Comparison of ENCODE assay signal across 12 cellular contexts in the genomic region with DNA sequence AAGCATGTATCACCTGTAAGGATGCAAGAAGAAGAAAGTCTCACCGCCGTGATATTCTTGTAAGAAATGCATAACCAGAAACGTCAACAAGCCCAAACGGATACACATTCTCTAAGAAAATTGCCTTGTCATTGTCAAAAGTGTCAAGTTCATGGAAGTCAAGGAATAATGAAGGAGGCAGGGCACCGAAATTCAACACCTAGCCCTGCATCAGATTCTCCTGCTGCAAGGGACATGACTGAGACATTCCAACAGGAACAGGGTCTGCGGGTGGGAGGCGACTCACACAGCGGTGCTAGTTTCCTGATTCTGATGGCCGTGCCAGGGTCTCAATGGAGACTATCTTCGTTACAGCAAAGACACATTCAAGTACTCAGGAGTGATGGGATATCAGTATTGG. TPM values are rescaled to one million over a fixed set of nuclear protein-coding genes. Genes with fewer than 3 reads are reported as not detected.
DNase-seq lines count a peak whose midpoint lies in the region; ATAC-seq, FAIRE-seq and TF ChIP-seq lines count a peak whose summit lies in the region.
"Had no signal": no experiment of that assay in that cellular context is flagged by ENCODE, and none has a peak within 500 bp of the region (broad histone marks: within the 10 kb centered on the region; RNA-seq: fewer than 3 reads in every experiment).

No MANE protein-coding gene starts in this region.

- no peak for TF ChIP-seq POLR2A in breast epithelium (IDR thresholded peaks at IDR 0.05)
- TF ChIP-seq POLR2A in tibial nerve (IDR thresholded peaks at IDR 0.05) = no peak

- no peak for TF ChIP-seq EP300 in tibial nerve (IDR thresholded peaks at IDR 0.05)

- ATAC-seq in activated naive CD8-positive, alpha-beta T cell treated with anti-CD3 and anti-CD28 coated beads, Interleukin-2, amount 10 ng/mL, durations not matched to agents 7 days and 5 days (ENCODE audit: low read depth) = no peak
- no peak for ATAC-seq in lower lobe of right lung

- no peaks in the 10 kb centered on the region for H3K9me3 Mint-ChIP-seq in MCF 10A (ENCODE audit: unreplicated experiment)
- no peaks in the 10 kb centered on the region for H3K9me3 Mint-ChIP-seq in activated naive CD8-positive, alpha-beta T cell treated with anti-CD3 and anti-CD28 coated beads, Interleukin-2, amount 10 ng/mL, durations not matched to agents 7 days and 5 days

- POLR2A ChIA-PET in MCF 10A (lab: Yijun Ruan, JAX) = interaction anchor here (0.6 to 0.7 kb wide), 2 partner anchors 49 to 335 kb away, joined by 3 to 4 read pairs; no protein-coding TSS in a partner anchor
- POLR2A ChIA-PET in activated naive CD8-positive, alpha-beta T cell treated with anti-CD3 and anti-CD28 coated beads, Interleukin-2, amount 10 ng/mL, durations not matched to agents 7 days and 5 days (lab: Charles Lee) = interaction anchor here (1.5 to 3.3 kb wide), 2 partner anchors 27 to 30 kb away, joined by 3 to 19 read pairs; a partner anchor contains a TSS

- no peak for FAIRE-seq in RCC 7860 (lab: Jason Lieb, UNC)
- FAIRE-seq: G401.6 had no signal

- H3K4me1 Mint-ChIP-seq in MCF 10A (ENCODE audit: insufficient read depth, unreplicated experiment) = peaks cover 15% of the 10 kb centered on the region
- H3K4me1 Mint-ChIP-seq in activated naive CD8-positive, alpha-beta T cell treated with anti-CD3 and anti-CD28 coated beads, Interleukin-2, amount 10 ng/mL, durations not matched to agents 7 days and 5 days = peaks cover 66% of the 10 kb centered on the region

- H3K9me3 ChIP-seq in breast epithelium (no peaks in the 10 kb centered on the region), lower lobe of right lung (no peaks in the 10 kb centered on the region), tibial nerve (no peaks in the 10 kb centered on the region)

- H3K36me3 ChIP-seq in breast epithelium (no peaks in the 10 kb centered on the region), lower lobe of right lung (peaks cover 3% of the 10 kb centered on the region), tibial nerve (no peaks in the 10 kb centered on the region)

- H3K4me1 ChIP-seq in breast epithelium = peaks cover 6 to 24% of the 10 kb centered on the region in 2 donors
- H3K4me1 ChIP-seq in lower lobe of right lung = peaks cover 92% of the 10 kb centered on the region
- H3K4me1 ChIP-seq in tibial nerve = peaks cover 0 to 99% (median 51%) of the 10 kb centered on the region in 4 donors

- no peaks in the 10 kb centered on the region for H3K27me3 Mint-ChIP-seq in MCF 10A (ENCODE audit: insufficient read depth, unreplicated experiment)
- no peaks in the 10 kb centered on the region for H3K27me3 Mint-ChIP-seq in activated naive CD8-positive, alpha-beta T cell treated with anti-CD3 and anti-CD28 coated beads, Interleukin-2, amount 10 ng/mL, durations not matched to agents 7 days and 5 days

- H3K27me3 ChIP-seq in breast epithelium (no peaks in the 10 kb centered on the region), lower lobe of right lung (ENCODE audit: low read depth) (no peaks in the 10 kb centered on the region), tibial nerve (no peaks in the 10 kb centered on the region)

- peaks cover 8% of the 10 kb centered on the region for H3K36me3 Mint-ChIP-seq in MCF 10A (ENCODE audit: insufficient read depth, unreplicated experiment)
- H3K36me3 Mint-ChIP-seq in activated naive CD8-positive, alpha-beta T cell treated with anti-CD3 and anti-CD28 coated beads, Interleukin-2, amount 10 ng/mL, durations not matched to agents 7 days and 5 days = peaks cover 36% of the 10 kb centered on the region

- TF ChIP-seq CTCF in breast epithelium (IDR thresholded peaks at IDR 0.05) (no peak), MCF 10A (IDR thresholded peaks at IDR 0.05; ENCODE audit: unreplicated experiment) (no peak), lower lobe of right lung (IDR thresholded peaks at IDR 0.05) (no peak), tibial nerve (IDR thresholded peaks at IDR 0.05) (no peak)

- intact Hi-C loops in breast epithelium (cut with DNase I; ENCODE audit: low total_unique reads) = loop anchor here (2.0 kb wide), 1 partner anchor 19 kb away; no protein-coding TSS in a partner anchor
- intact Hi-C loops in MCF 10A (cut with micrococcal nuclease) = no loop called here
- intact Hi-C loops in lower lobe of right lung (cut with DNase I) = no loop called here

- DNase-seq in breast epithelium (ENCODE audit: low spot score in 2 of 2) (no peak), MCF 10A (ENCODE audit: unreplicated experiment) (no peak), lower lobe of right lung (no peak), tibial nerve (ENCODE audit: low spot score in 2 of 2) (no peak), NCI-H1436 treated with DMSO at 0.1 percent for 48 hours (lab: John Stamatoyannopoulos, UW) (no peak), RCC 7860 (ENCODE audit: low spot score) (no peak), SW 1271 (lab: John Stamatoyannopoulos, UW) (no peak)
- DNase-seq in activated naive CD8-positive, alpha-beta T cell treated with anti-CD3 and anti-CD28 coated beads, Interleukin-2, amount 10 ng/mL, durations not matched to agents 7 days and 5 days = no peak
- DNase-seq: dermis blood vessel endothelial cell, midbrain had no signal

- BruUV-seq in MCF 10A (replicated peaks; lab: Mats Ljungman, UMichigan) = no TSS peak

- H3K4me3 ChIP-seq in breast epithelium = no peak overlapping the region
- no peak overlapping the region for H3K4me3 ChIP-seq in lower lobe of right lung
- H3K4me3 ChIP-seq in tibial nerve = no peak overlapping the region
- H3K4me3 ChIP-seq: PC-9 had no signal

- WGBS in tibial nerve, 2 donors = 73 to 82% methylated on average over 10 of the region's 10 CpGs

- no peak overlapping the region for H3K27ac Mint-ChIP-seq in MCF 10A (ENCODE audit: low read depth, unreplicated experiment)
- peak overlapping the region; percentile 83 for H3K27ac Mint-ChIP-seq in activated naive CD8-positive, alpha-beta T cell treated with anti-CD3 and anti-CD28 coated beads, Interleukin-2, amount 10 ng/mL, durations not matched to agents 7 days and 5 days

- CTCF ChIA-PET in MCF 10A (lab: Yijun Ruan, JAX) = no interaction called here

- H3K4me3 Mint-ChIP-seq in MCF 10A (ENCODE audit: unreplicated experiment) = no peak overlapping the region
- H3K4me3 Mint-ChIP-seq in activated naive CD8-positive, alpha-beta T cell treated with anti-CD3 and anti-CD28 coated beads, Interleukin-2, amount 10 ng/mL, durations not matched to agents 7 days and 5 days = peak overlapping the region; percentile 82

- peak overlapping the region; percentile 41 to 81 for H3K27ac ChIP-seq in breast epithelium
- H3K27ac ChIP-seq in lower lobe of right lung = peak overlapping the region; percentile 79
- H3K27ac ChIP-seq in tibial nerve = peak overlapping the region in 3 of 4 donors; percentile 79 to 90 (median 83)
- H3K27ac ChIP-seq: PC-9 had no signal

RNA-seq across cellular contexts. Expression of a gene that starts 26.7 kb away (rescaled TPM):
- total RNA-seq in breast epithelium (10 to 100 TPM; 27.4 to 57.8 (median 36.4) TPM), MCF 10A (2022) (20.8 and 29.0 TPM in 2 replicates), lower lobe of right lung (53.3 TPM), tibial nerve (10 to 100 TPM; 23.7 to 36.8 (median 30.4) TPM)
- 10 to 100 TPM; 72.0 to 73.2 TPM for total RNA-seq in activated naive CD8-positive, alpha-beta T cell treated with anti-CD3 and anti-CD28 coated beads, Interleukin-2, amount 10 ng/mL, durations not matched to agents 7 days and 5 days
